Comparison of ENCODE assay signal across 13 cellular contexts in the genomic region with DNA sequence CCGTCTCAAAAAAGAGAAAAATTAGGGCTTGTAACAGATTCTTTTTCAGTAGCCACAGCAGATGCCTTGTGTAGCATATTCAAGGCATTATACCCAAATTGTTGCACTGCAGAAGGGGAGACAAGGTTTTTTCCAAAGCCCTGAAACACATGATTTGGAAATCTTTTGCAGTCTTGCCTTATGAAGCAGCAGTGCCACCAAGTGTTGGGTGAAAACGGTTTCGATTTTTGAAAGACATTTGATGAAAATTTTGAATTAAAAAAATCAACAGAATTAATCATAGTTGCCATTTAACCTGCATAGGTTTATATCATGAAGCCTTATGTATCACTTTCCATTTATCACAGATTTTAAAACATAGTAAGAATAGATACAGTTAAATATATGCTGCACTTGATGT.
DNase-seq lines count a peak whose midpoint lies in the region; ATAC-seq and TF ChIP-seq lines count a peak whose summit lies in the region.
"Had no signal": no experiment of that assay in that cellular context is flagged by ENCODE, and none has a peak within 500 bp of the region (broad histone marks: within the 10 kb centered on the region; RNA-seq: fewer than 3 reads in every experiment).

No MANE protein-coding gene starts in this region.

- H3K9me3 ChIP-seq in mucosa of descending colon, result peaks cover 5% of the 10 kb centered on the region
- H3K9me3 ChIP-seq: HAP-1, tibial nerve had no signal

- H3K4me3 ChIP-seq in fibroblast of pulmonary artery (replicated peaks; ENCODE audit: low read depth, low read length) (no peak overlapping the region), mucosa of descending colon (no peak overlapping the region)
- H3K4me3 ChIP-seq: HAP-1, tibial nerve had no signal

- no peaks in the 10 kb centered on the region for H3K36me3 Mint-ChIP-seq in activated T-cell treated with anti-CD3 and anti-CD28 coated beads, Interleukin-2, amount 50 U/mL, for 72 hours (ENCODE audit: insufficient read depth in 2 of 2)
- H3K36me3 Mint-ChIP-seq: memory B cell had no signal

- H3K4me1 Mint-ChIP-seq in activated T-cell treated with anti-CD3 and anti-CD28 coated beads, Interleukin-2, amount 50 U/mL, for 72 hours (ENCODE audit: low read depth), result no peaks in the 10 kb centered on the region
- H3K4me1 Mint-ChIP-seq: memory B cell had no signal

- no peaks in the 10 kb centered on the region for H3K27me3 Mint-ChIP-seq in activated T-cell treated with anti-CD3 and anti-CD28 coated beads, Interleukin-2, amount 50 U/mL, for 72 hours (ENCODE audit: low read depth)
- H3K27me3 Mint-ChIP-seq: memory B cell had no signal

- H3K4me1 ChIP-seq in mucosa of descending colon (ENCODE audit: low read depth), result no peaks in the 10 kb centered on the region
- H3K4me1 ChIP-seq: HAP-1, tibial nerve had no signal

- intact Hi-C loops in mucosa of descending colon (cut with DNase I, micrococcal nuclease), result no loop called here

- no peak overlapping the region for H3K27ac Mint-ChIP-seq in activated T-cell treated with anti-CD3 and anti-CD28 coated beads, Interleukin-2, amount 50 U/mL, for 72 hours
- H3K27ac Mint-ChIP-seq: memory B cell had no signal

- DNase-seq in NCI-H1694 (lab: John Stamatoyannopoulos, UW) (peak; percentile 27), NCI-H1694 treated with DMSO at 0.1 percent for 48 hours (lab: John Stamatoyannopoulos, UW) (no peak), OCI-M1 (lab: John Stamatoyannopoulos, UW) (peak; percentile 60), fibroblast of pulmonary artery (ENCODE audit: low read depth) (peak; percentile 4), stromal cell of bone marrow (ENCODE audit: low read depth) (peak; percentile 47), mucosa of descending colon (no peak)
- no peak for DNase-seq in activated T-cell treated with anti-CD3 and anti-CD28 coated beads, Interleukin-2, amount 50 U/mL, for 72 hours
- DNase-seq: activated T-cell treated with anti-CD3 and anti-CD28 coated beads for 4 hours; effector CD8-positive, alpha-beta T cell had no signal

- H3K36me3 ChIP-seq in mucosa of descending colon (ENCODE audit: low read depth), result no peaks in the 10 kb centered on the region
- H3K36me3 ChIP-seq: HAP-1, tibial nerve had no signal

- ATAC-seq in HG03280 (IDR thresholded peaks at IDR 0.05; ENCODE audit: unreplicated experiment) (no peak), mucosa of descending colon (no peak)
- ATAC-seq in activated T-cell treated with anti-CD3 and anti-CD28 coated beads, Interleukin-2, amount 50 U/mL, for 72 hours (replicated peaks in 1 of 2), result no peak

- no peak for TF ChIP-seq CTCF in fibroblast of pulmonary artery (IDR thresholded peaks at IDR 0.05; ENCODE audit: low read length, missing control alignments)
- TF ChIP-seq CTCF in mucosa of descending colon (IDR thresholded peaks at IDR 0.05), result no peak

- no peak overlapping the region for H3K4me3 Mint-ChIP-seq in activated T-cell treated with anti-CD3 and anti-CD28 coated beads, Interleukin-2, amount 50 U/mL, for 72 hours
- H3K4me3 Mint-ChIP-seq: memory B cell had no signal

- peaks cover under 1 to 15% of the 10 kb centered on the region in 2 donors for H3K9me3 Mint-ChIP-seq in activated T-cell treated with anti-CD3 and anti-CD28 coated beads, Interleukin-2, amount 50 U/mL, for 72 hours
- H3K9me3 Mint-ChIP-seq: memory B cell had no signal

Comparison
In these comparisons a context has a peak if more than half of its experiments do, and no peak if none do; other contexts are left out.
1. DNase-seq: peak in NCI-H1694 (single experiment), OCI-M1 (single experiment), fibroblast of pulmonary artery (single experiment) and stromal cell of bone marrow (single experiment); none in NCI-H1694 treated with DMSO at 0.1 percent for 48 hours (single experiment), activated T-cell treated with anti-CD3 and anti-CD28 coated beads, Interleukin-2, amount 50 U/mL, for 72 hours (0 of 2) and mucosa of descending colon (0 of 3).